Comparison of ENCODE assay signal across 9 cellular contexts in the genomic region with DNA sequence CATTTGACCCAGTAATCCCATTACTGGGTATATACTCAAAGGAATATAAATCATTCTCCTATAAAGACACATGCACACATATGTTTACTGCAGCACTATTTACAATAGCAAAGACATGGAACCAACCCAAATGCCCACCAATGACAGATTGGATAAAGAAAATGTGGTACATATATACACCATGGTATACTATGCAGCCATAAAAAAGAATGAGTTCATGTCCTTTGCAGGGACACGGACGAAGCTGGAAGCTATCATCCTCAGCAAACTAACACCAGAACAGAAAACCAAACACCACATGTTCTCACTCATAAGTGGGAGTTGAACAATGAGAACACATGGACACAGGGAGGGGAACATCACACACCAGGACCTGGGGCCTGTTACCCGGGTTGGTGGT. TPM values are rescaled to one million over a fixed set of nuclear protein-coding genes. Genes with fewer than 3 reads are reported as not detected.
DNase-seq lines count a peak whose midpoint lies in the region; ATAC-seq and TF ChIP-seq lines count a peak whose summit lies in the region.
"Not testable (repeated sequence)": the region's sequence is repeated elsewhere in the genome, so short reads cannot be mapped to it uniquely, and the experiment has no call there.
"Had no signal": no experiment of that assay in that cellular context is flagged by ENCODE, and none has a peak within 500 bp of the region (broad histone marks: within the 10 kb centered on the region; RNA-seq: fewer than 3 reads in every experiment).

No MANE protein-coding gene starts in this region.

- H3K9me3 Mint-ChIP-seq in WTC11; MCF 10A (ENCODE audit: unreplicated experiment); glutamatergic neuron (ENCODE audit: unreplicated experiment); neural crest cell; type B pancreatic cell: not testable (repeated sequence)

- not testable (repeated sequence) for TF ChIP-seq CTCF in C4-2B (conservative IDR thresholded peaks at IDR 0.05); PC-9 (conservative IDR thresholded peaks at IDR 0.05); WTC11 (IDR thresholded peaks at IDR 0.05); MCF 10A (IDR thresholded peaks at IDR 0.05; ENCODE audit: unreplicated experiment); glutamatergic neuron (IDR thresholded peaks at IDR 0.05; ENCODE audit: partially characterized antibody, unreplicated experiment); neural crest cell (conservative IDR thresholded peaks at IDR 0.05); type B pancreatic cell (conservative IDR thresholded peaks at IDR 0.05)

- H3K4me1 ChIP-seq in PC-9 (replicated peaks; ENCODE audit: insufficient read depth): peaks cover 57% of the 10 kb centered on the region

- CTCF ChIA-PET in PC-9 (lab: Charles Lee); MCF 10A (lab: Yijun Ruan, JAX): not testable (repeated sequence)
- CTCF ChIA-PET in WTC11 (lab: Charles Lee): interaction anchor here (1.6 kb wide), 1 partner anchor 108 kb away, joined by 6 read pairs; no protein-coding TSS in a partner anchor

- H3K9me3 ChIP-seq in PC-9 (ENCODE audit: insufficient read depth, low read depth): not testable (repeated sequence)

- not testable (repeated sequence) for BruUV-seq in PC-9 (replicated peaks; lab: Mats Ljungman, UMichigan); MCF 10A (replicated peaks; lab: Mats Ljungman, UMichigan)

- H2AFZ ChIP-seq in PC-9: not testable (repeated sequence)

- H3K4me3 Mint-ChIP-seq in WTC11; MCF 10A (ENCODE audit: unreplicated experiment); type B pancreatic cell: not testable (repeated sequence)
- H3K4me3 Mint-ChIP-seq in glutamatergic neuron (ENCODE audit: unreplicated experiment) (peak overlapping the region; percentile 9), neural crest cell (peak overlapping the region; percentile 70)

- not testable (repeated sequence) for H3K9me2 ChIP-seq in PC-9 (ENCODE audit: insufficient read depth)

- intact Hi-C loops in PC-9 (cut with micrococcal nuclease; ENCODE audit: unreplicated experiment); MCF 10A (cut with micrococcal nuclease): not testable (repeated sequence)

- ATAC-seq in WTC11: not testable (repeated sequence)

- not testable (repeated sequence) for H3K36me3 Mint-ChIP-seq in WTC11; glutamatergic neuron (ENCODE audit: unreplicated experiment)
- H3K36me3 Mint-ChIP-seq in MCF 10A (ENCODE audit: insufficient read depth, unreplicated experiment) (peaks cover 15% of the 10 kb centered on the region), neural crest cell (ENCODE audit: low read depth) (peaks cover 13% of the 10 kb centered on the region), type B pancreatic cell (peaks cover 15% of the 10 kb centered on the region)

- peaks cover 55% of the 10 kb centered on the region for H4K20me1 ChIP-seq in PC-9 (ENCODE audit: insufficient read depth)

- H3K4me3 ChIP-seq in PC-9: not testable (repeated sequence)

- H3K4me1 Mint-ChIP-seq in WTC11 (peaks cover 68% of the 10 kb centered on the region), MCF 10A (ENCODE audit: insufficient read depth, unreplicated experiment) (peaks cover 17% of the 10 kb centered on the region), glutamatergic neuron (ENCODE audit: low read depth, unreplicated experiment) (peaks cover 44% of the 10 kb centered on the region), neural crest cell (peaks cover 60% of the 10 kb centered on the region), type B pancreatic cell (ENCODE audit: unreplicated experiment) (peaks cover 43% of the 10 kb centered on the region)

- H3K27ac ChIP-seq in C4-2B: peak overlapping the region; percentile 61; the same call in 1 of the 2 replicates
- H3K27ac ChIP-seq in PC-9: not testable (repeated sequence)

- peaks cover 15% of the 10 kb centered on the region for H3F3A ChIP-seq in PC-9 (ENCODE audit: insufficient read depth, low read depth)

- H3K27me3 Mint-ChIP-seq in WTC11 (ENCODE audit: low read depth); MCF 10A (ENCODE audit: insufficient read depth, unreplicated experiment); glutamatergic neuron (ENCODE audit: unreplicated experiment); neural crest cell (ENCODE audit: low read depth); type B pancreatic cell: not testable (repeated sequence)

- peaks cover 89% of the 10 kb centered on the region for H3K79me2 ChIP-seq in PC-9 (ENCODE audit: low read depth)

- POLR2A ChIA-PET in PC-9 (lab: Charles Lee; ENCODE audit: unreplicated experiment); WTC11 (lab: Charles Lee); MCF 10A (lab: Yijun Ruan, JAX): not testable (repeated sequence)

- H3K36me3 ChIP-seq in PC-9 (ENCODE audit: low read depth): not testable (repeated sequence)

- H3K27me3 ChIP-seq in PC-9 (ENCODE audit: insufficient read depth, low read depth): not testable (repeated sequence)

- H3K27ac Mint-ChIP-seq in WTC11: 0 out of 2 replicates have a peak overlapping the region, but pooled peaks have one; percentile 15
- H3K27ac Mint-ChIP-seq in MCF 10A (ENCODE audit: low read depth, unreplicated experiment): peak overlapping the region; percentile 46
- peak overlapping the region; percentile 92 for H3K27ac Mint-ChIP-seq in glutamatergic neuron (ENCODE audit: unreplicated experiment)
- H3K27ac Mint-ChIP-seq in neural crest cell (ENCODE audit: unreplicated experiment): not testable (repeated sequence)
- H3K27ac Mint-ChIP-seq in type B pancreatic cell: peak overlapping the region; percentile 74

- H3K4me2 ChIP-seq in PC-9: 0 out of 2 replicates have a peak overlapping the region, but pooled peaks have one; percentile 23

- DNase-seq in PC-9; WTC11 (ENCODE audit: low spot score); MCF 10A (ENCODE audit: unreplicated experiment); glutamatergic neuron; neural crest cell (ENCODE audit: low read depth, low spot score); type B pancreatic cell (ENCODE audit: extremely low spot score, unreplicated experiment): not testable (repeated sequence)

RNA-seq across cellular contexts. Expression of gene TJP1, which starts 4.8 kb away (rescaled TPM):
- total RNA-seq in PC-9 (2021): 152 and 159 TPM in 2 replicates
- total RNA-seq in WTC11 (2021): 115 to 129 TPM (median 115 TPM) in 3 replicates
- total RNA-seq in MCF 10A (2022): 114 and 137 TPM in 2 replicates
- 129 TPM for total RNA-seq in glutamatergic neuron (ENCODE audit: unreplicated experiment)
- total RNA-seq in neural crest cell: 90.6 and 97.8 TPM in 2 replicates
- 89.3 and 111 TPM in 2 replicates for total RNA-seq in type B pancreatic cell (ENCODE audit: low replicate concordance)
- total RNA-seq: CD4-positive, alpha-beta T cell; CD8-positive, alpha-beta memory T cell had no signal
